9 cellular contexts compared by ENCODE assay signal in the genomic region with DNA sequence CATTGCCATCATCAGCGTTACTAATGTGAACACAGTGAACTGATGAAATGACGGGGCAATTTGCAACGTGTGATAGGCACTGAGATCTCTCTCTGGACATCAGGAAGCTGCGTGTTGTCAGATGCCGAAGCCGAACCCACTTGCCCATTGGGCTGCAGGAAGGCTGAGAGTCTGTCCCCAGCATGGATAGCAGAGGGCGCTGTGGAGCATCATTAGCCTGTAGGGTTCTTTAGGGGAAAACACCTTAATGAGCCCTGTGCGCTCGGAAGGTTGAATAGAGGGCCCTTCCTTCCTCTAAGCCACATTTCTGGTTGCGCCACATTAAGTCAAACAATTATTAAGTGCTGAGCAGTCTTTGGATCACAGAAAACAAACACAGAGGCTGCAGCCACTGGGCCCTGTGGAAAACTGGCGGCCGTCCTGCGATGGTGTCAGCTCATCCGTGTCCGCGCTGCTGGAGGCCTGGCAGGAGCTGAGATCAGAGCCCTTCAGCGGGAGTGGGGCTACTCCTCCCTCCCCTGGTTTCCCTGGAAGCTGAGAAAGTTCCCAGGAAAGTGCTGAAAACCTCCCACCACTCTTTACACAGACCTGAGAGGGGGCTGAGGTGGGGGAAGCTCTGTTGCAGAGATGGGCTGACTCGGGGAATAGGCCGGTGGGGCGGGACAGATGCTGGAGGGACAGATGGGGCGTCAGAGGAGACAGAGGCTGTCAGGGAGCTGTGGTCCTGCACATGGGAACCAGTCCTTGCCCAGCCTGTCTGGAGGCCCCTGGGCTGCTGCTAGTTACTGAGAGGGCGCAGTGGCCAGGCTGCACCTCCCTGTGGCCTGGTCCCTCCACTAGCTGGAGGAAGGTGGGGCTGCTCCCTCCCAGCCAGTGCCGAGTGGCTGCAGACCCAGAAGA. TPM values are rescaled to one million over a fixed set of nuclear protein-coding genes. Genes with fewer than 3 reads are reported as not detected.
DNase-seq lines count a peak whose midpoint lies in the region; ATAC-seq and TF ChIP-seq lines count a peak whose summit lies in the region.
"Had no signal": no experiment of that assay in that cellular context is flagged by ENCODE, and none has a peak within 500 bp of the region (broad histone marks: within the 10 kb centered on the region; RNA-seq: fewer than 3 reads in every experiment).

No MANE protein-coding gene starts in this region.

- peak; percentile 49 for TF ChIP-seq CTCF in parathyroid adenoma (IDR thresholded peaks at IDR 0.05)
- TF ChIP-seq CTCF in type B pancreatic cell (conservative IDR thresholded peaks at IDR 0.05) = peak; percentile 76

- H3K36me3 Mint-ChIP-seq in type B pancreatic cell = no peaks in the 10 kb centered on the region

- H3K79me2 ChIP-seq in parathyroid adenoma = no peaks in the 10 kb centered on the region

- no peaks in the 10 kb centered on the region for H3K9me3 ChIP-seq in parathyroid adenoma (ENCODE audit: control insufficient read depth, low read length)

- peaks cover 3% of the 10 kb centered on the region for H3K27me3 Mint-ChIP-seq in type B pancreatic cell

- no peaks in the 10 kb centered on the region for H3K4me1 ChIP-seq in parathyroid adenoma

- peaks cover 21% of the 10 kb centered on the region for H3K4me1 Mint-ChIP-seq in type B pancreatic cell (ENCODE audit: unreplicated experiment)

- no peaks in the 10 kb centered on the region for H3K27me3 ChIP-seq in parathyroid adenoma (ENCODE audit: control insufficient read depth, insufficient read depth, low read length)

- H3K9ac ChIP-seq in parathyroid adenoma = no peak overlapping the region

- ATAC-seq in HG02870 (IDR thresholded peaks at IDR 0.05; ENCODE audit: unreplicated experiment) = no peak

- DNase-seq in DMS153 (lab: John Stamatoyannopoulos, UW) (peak; percentile 87), M059J (ENCODE audit: low read depth) (peak; percentile 63), SHP77 (lab: John Stamatoyannopoulos, UW) (peak; percentile 83 to 87), germinal center (ENCODE audit: low spot score) (peak; percentile 54), type B pancreatic cell (ENCODE audit: extremely low spot score, unreplicated experiment) (peak; percentile 76)
- DNase-seq in activated effector memory CD4-positive, alpha-beta T cell treated with anti-CD3 and anti-CD28 coated beads, Interleukin-2, amount 50 U/mL, for 16 hours = peak; percentile 93

- peak overlapping the region; percentile 71 for H3K27ac Mint-ChIP-seq in type B pancreatic cell

- no peaks in the 10 kb centered on the region for H3K9me3 Mint-ChIP-seq in type B pancreatic cell

- peak overlapping the region; percentile 78 for H2AFZ ChIP-seq in parathyroid adenoma

- no peak overlapping the region for H3K4me3 ChIP-seq in parathyroid adenoma (ENCODE audit: low read depth, low read length)

- H3K27ac ChIP-seq in parathyroid adenoma = no peak overlapping the region

- no peaks in the 10 kb centered on the region for H3K36me3 ChIP-seq in parathyroid adenoma (ENCODE audit: control insufficient read depth, insufficient read depth, low read length)

- peak overlapping the region; percentile 41 for H3K4me3 Mint-ChIP-seq in type B pancreatic cell

- peak overlapping the region; percentile 48 for H3K4me2 ChIP-seq in parathyroid adenoma (ENCODE audit: low read length)

RNA-seq across cellular contexts. Expression of a gene that starts 12.7 kb away (rescaled TPM):
- 0.30 TPM in 1 of 2 replicates, not detected in the other for total RNA-seq in M059J (2014; rRNA removed; shearing (Covaris generic))
- 5.2 and 11.3 TPM in 2 replicates for total RNA-seq in type B pancreatic cell (ENCODE audit: low replicate concordance)
- total RNA-seq: RPMI7951 had no signal

RNA-seq across cellular contexts. Expression of a gene that starts 22.9 kb away (rescaled TPM):
- 0.52 TPM in 1 of 2 replicates, not detected in the other for total RNA-seq in M059J (2014; rRNA removed; shearing (Covaris generic))
- 31.5 and 183 TPM in 2 replicates for total RNA-seq in type B pancreatic cell (ENCODE audit: low replicate concordance)

RNA-seq across cellular contexts. Expression of a gene that starts 28.3 kb away (rescaled TPM):
- total RNA-seq in M059J (2014; rRNA removed; shearing (Covaris generic)) = not detected in 2 replicates
- 42.6 and 136 TPM in 2 replicates for total RNA-seq in type B pancreatic cell (ENCODE audit: low replicate concordance)
- total RNA-seq: RPMI7951 had no signal

RNA-seq across cellular contexts. Expression of a gene that starts 57.8 kb away (rescaled TPM):
- total RNA-seq in M059J (2014; rRNA removed; shearing (Covaris generic)) = 0.27 TPM in 1 of 2 replicates, not detected in the other
- total RNA-seq in type B pancreatic cell (ENCODE audit: low replicate concordance) = 0.74 and 1.3 TPM in 2 replicates
- total RNA-seq: RPMI7951 had no signal

Comparison
In these comparisons a context has a peak if more than half of its experiments do, and no peak if none do; other contexts are left out.
1. RNA of a gene that starts 22.9 kb away (total RNA-seq): 31.5 to 183 TPM in type B pancreatic cell; 0.52 TPM in M059J; every median in the first group is over 10 times any median in the second.
2. RNA of a gene that starts 28.3 kb away (total RNA-seq): 42.6 to 136 TPM in type B pancreatic cell; not detected in M059J; every median in the first group is over 10 times any median in the second.
3. Peak in every context shown above with its lines, with median percentiles within 50 percentile points of each other: DNase-seq.